Comparison of ENCODE assay signal across 8 cellular contexts in the genomic region with DNA sequence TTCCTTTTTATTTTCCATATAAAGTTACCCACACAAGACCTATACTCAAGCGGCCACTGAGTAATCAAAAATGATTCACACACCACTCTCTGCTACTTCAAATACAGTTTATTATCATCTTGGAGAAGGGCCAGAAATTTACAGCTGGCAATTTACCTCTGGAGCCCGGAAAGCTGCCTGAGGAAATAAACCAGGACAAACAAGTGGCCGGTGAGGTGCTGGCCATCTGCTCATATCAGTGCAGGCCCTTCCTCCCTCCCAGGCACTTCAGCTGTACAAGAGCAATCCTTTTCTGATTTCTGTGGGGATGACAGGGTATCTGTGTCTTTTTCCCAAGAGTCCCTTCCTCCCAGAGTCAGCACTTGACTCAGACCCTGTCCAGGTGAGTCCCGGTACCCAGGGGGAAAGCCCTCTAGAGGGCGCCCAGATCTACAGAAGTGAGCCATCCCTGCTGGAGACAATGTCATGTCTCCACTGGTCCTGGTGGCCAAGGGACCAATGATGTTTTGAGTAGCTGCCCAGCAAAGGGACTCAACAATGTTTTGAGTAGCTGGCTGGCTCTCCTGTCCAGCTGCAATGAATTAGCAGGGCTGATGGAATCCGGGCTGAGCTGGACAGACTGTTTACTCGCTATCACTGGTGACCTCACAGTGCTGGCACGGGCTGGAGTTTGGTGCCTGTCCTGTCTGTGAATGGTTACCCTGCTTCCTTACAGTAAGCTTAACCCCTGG. TPM values are rescaled to one million over a fixed set of nuclear protein-coding genes. Genes with fewer than 3 reads are reported as not detected.
DNase-seq lines count a peak whose midpoint lies in the region; ATAC-seq and TF ChIP-seq lines count a peak whose summit lies in the region.

No MANE protein-coding gene starts in this region.

- H3K36me3 ChIP-seq in OCI-LY3 (replicated peaks; ENCODE audit: low read depth, low read length) (no peaks in the 10 kb centered on the region), trophoblast cell (ENCODE audit: control insufficient read depth in 1 of 2, insufficient read depth in 2 of 2, low read length in 2 of 2) (no peaks in the 10 kb centered on the region)

- H3K23ac ChIP-seq in trophoblast cell (ENCODE audit: low read length), result no peak overlapping the region

- H3K27me3 ChIP-seq in OCI-LY3 (ENCODE audit: low read depth, low read length), result no peaks in the 10 kb centered on the region
- no peaks in the 10 kb centered on the region for H3K27me3 ChIP-seq in trophoblast cell (ENCODE audit: insufficient read depth, low read length)

- H3K9ac ChIP-seq in OCI-LY3 (ENCODE audit: low read length) (no peak overlapping the region), trophoblast cell (ENCODE audit: low read length) (no peak overlapping the region)

- no peak overlapping the region for H3K4ac ChIP-seq in trophoblast cell (ENCODE audit: low read depth, low read length)

- no peak for ATAC-seq in HG03460 (IDR thresholded peaks at IDR 0.05; ENCODE audit: unreplicated experiment)

- H2BK5ac ChIP-seq in trophoblast cell (ENCODE audit: low read depth, low read length, poor library complexity), result no peak overlapping the region

- H4K8ac ChIP-seq in trophoblast cell (ENCODE audit: low read depth, low read length), result no peak overlapping the region

- H2BK12ac ChIP-seq in trophoblast cell (ENCODE audit: low read length), result no peak overlapping the region

- no CpG with 5 or more reads among the region's 8 CpGs for WGBS in trophoblast cell (ENCODE audit: extremely low coverage, insufficient coverage, insufficient read length)

- peak; percentile 74 for TF ChIP-seq CTCF in OCI-LY3 (IDR thresholded peaks at IDR 0.05; ENCODE audit: low read depth, low read length)
- TF ChIP-seq CTCF in fibroblast of the aortic adventitia (IDR thresholded peaks at IDR 0.05; ENCODE audit: insufficient read depth, low read length), result peak; percentile 42

- DNase-seq in DMS 273 (lab: John Stamatoyannopoulos, UW; ENCODE audit: unreplicated experiment) (peak; percentile 76), HS-5 (ENCODE audit: low read depth) (peak; percentile 79), activated T-helper 1 cell treated with Interleukin-2 at 50 U/mL for 16 hours (ENCODE audit: low read depth) (peak; percentile 12), fibroblast of the aortic adventitia (ENCODE audit: low read depth) (peak; percentile 91), trophoblast cell (peak; percentile 98 to 99), OCI-M2 (lab: John Stamatoyannopoulos, UW; ENCODE audit: unreplicated experiment) (no peak)

- H3K27ac ChIP-seq in OCI-LY3 (ENCODE audit: low read length) (no peak overlapping the region), trophoblast cell (ENCODE audit: low read depth, low read length) (no peak overlapping the region)

- no peak overlapping the region for H3K14ac ChIP-seq in trophoblast cell (ENCODE audit: low read length)

- no peaks in the 10 kb centered on the region for H3K4me1 ChIP-seq in OCI-LY3 (ENCODE audit: low read length)
- peaks cover 0 to 3% of the 10 kb centered on the region in 2 experiments for H3K4me1 ChIP-seq in trophoblast cell (ENCODE audit: control insufficient read depth in 1 of 2, insufficient read depth in 2 of 2, low read length in 2 of 2)

- H3K9me3 ChIP-seq in OCI-LY3 (ENCODE audit: insufficient read depth, low read length), result no peaks in the 10 kb centered on the region
- no peaks in the 10 kb centered on the region for H3K9me3 ChIP-seq in trophoblast cell (ENCODE audit: insufficient read depth, low read depth, low read length)

- no peak overlapping the region for H2BK120ac ChIP-seq in trophoblast cell (ENCODE audit: insufficient read depth, low read length, poor library complexity)

- H3K4me2 ChIP-seq in OCI-LY3 (ENCODE audit: low read length), result no peak overlapping the region
- H3K4me2 ChIP-seq in trophoblast cell (ENCODE audit: low read length), result no peak overlapping the region

- H3K79me2 ChIP-seq in OCI-LY3 (ENCODE audit: low read length) (no peaks in the 10 kb centered on the region), trophoblast cell (ENCODE audit: control insufficient read depth, insufficient read depth, low read length, poor library complexity) (no peaks in the 10 kb centered on the region)

- no peak overlapping the region for H2AK5ac ChIP-seq in trophoblast cell (ENCODE audit: low read length)

- no peaks in the 10 kb centered on the region for H4K20me1 ChIP-seq in OCI-LY3 (ENCODE audit: insufficient read depth, low read length)

- H4K12ac ChIP-seq in trophoblast cell (ENCODE audit: low read depth, low read length), result no peak overlapping the region

- H4K91ac ChIP-seq in trophoblast cell (ENCODE audit: low read depth, low read length), result no peak overlapping the region

- H2AFZ ChIP-seq in OCI-LY3 (ENCODE audit: low read depth, low read length) (no peak overlapping the region), trophoblast cell (ENCODE audit: insufficient read depth, low read length, poor library complexity) (no peak overlapping the region)

- H3K4me3 ChIP-seq in OCI-LY3 (ENCODE audit: low read length) (no peak overlapping the region), fibroblast of the aortic adventitia (ENCODE audit: low read depth, low read length) (no peak overlapping the region), trophoblast cell (ENCODE audit: low read depth, low read length) (no peak overlapping the region)

- no peak overlapping the region for H3K18ac ChIP-seq in trophoblast cell (ENCODE audit: low read length)

- no peaks in the 10 kb centered on the region for H3K79me1 ChIP-seq in trophoblast cell (ENCODE audit: low read length)

RNA-seq across cellular contexts. Expression of gene LRP11, which starts 23.6 kb away (rescaled TPM):
- total RNA-seq in fibroblast of the aortic adventitia (ENCODE audit: low replicate concordance), result 20.0 and 74.1 TPM in 2 replicates
- 6.9 TPM in 2 replicates for polyA plus RNA-seq in trophoblast cell (2013)

RNA-seq across cellular contexts. Expression of gene RAET1E, which starts 57.4 kb away (rescaled TPM):
- total RNA-seq in fibroblast of the aortic adventitia (ENCODE audit: low replicate concordance), result 0.63 TPM in 1 of 2 replicates, not detected in the other
- polyA plus RNA-seq in trophoblast cell (2013), result not detected in 2 replicates
